In the genomic region with DNA sequence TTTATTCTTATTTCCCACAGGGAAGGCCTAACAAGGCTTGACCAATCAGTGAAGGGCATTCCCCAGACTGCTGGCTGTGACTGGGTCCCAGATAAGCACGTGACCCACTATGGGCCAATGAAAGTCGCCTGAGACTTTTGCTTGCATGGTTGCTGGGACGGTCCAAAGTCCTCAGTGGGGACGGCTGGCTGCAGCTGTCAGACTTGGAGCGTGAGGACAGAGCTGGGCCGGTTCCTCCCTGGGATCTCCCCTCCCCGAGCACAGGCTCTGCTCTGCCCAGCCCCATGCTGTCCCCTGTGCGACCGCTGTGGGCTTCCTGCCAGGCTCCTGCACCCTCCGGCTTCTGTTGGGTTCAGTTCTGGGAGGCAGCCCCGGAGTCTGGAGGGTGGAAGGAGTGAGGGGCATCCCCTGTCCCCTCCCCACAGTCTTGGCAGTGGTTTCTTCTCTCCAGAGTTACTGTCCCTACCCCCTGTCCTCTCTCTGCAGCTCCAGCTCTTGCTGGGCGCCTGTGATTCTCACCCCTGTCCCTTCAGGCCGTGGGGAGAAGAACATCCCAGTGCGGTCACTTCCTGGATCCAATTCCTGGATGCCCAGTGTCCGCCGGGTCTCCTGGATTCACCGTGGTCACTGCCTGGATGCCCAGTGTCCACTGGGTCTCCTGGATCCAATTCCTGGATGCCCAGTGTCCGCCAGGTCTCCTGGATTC, we compare ENCODE assay signal across 15 cellular contexts. TPM values are rescaled to one million over a fixed set of nuclear protein-coding genes. Genes with fewer than 3 reads are reported as not detected.
DNase-seq lines count a peak whose midpoint lies in the region; ATAC-seq and TF ChIP-seq lines count a peak whose summit lies in the region.
"Had no signal": no experiment of that assay in that cellular context is flagged by ENCODE, and none has a peak within 500 bp of the region (broad histone marks: within the 10 kb centered on the region; RNA-seq: fewer than 3 reads in every experiment).

No MANE protein-coding gene starts in this region.

- H3K27me3 ChIP-seq in right atrium auricular region (peaks cover 0 to 8% of the 10 kb centered on the region in 2 donors), body of pancreas (peaks cover 0 to 22% of the 10 kb centered on the region in 2 donors)
- H3K27me3 ChIP-seq: ascending aorta had no signal

- H3K36me3 ChIP-seq in right atrium auricular region (no peaks in the 10 kb centered on the region), body of pancreas (replicated peaks in 1 of 2; ENCODE audit: insufficient read depth in 1 of 2, low read depth in 2 of 2) (no peaks in the 10 kb centered on the region), urinary bladder (ENCODE audit: insufficient read depth) (no peaks in the 10 kb centered on the region)
- H3K36me3 ChIP-seq: ascending aorta, spleen, thoracic aorta had no signal

- ATAC-seq in Right ventricle myocardium inferior = peak; percentile 88
- ATAC-seq in body of pancreas = peak; percentile 11
- peak; percentile 82 for ATAC-seq in left lobe of liver
- ATAC-seq: activated CD4-positive, alpha-beta T cell treated with anti-CD3 and anti-CD28 coated beads for 36 hours had no signal

- H3K4me1 ChIP-seq in right atrium auricular region (no peaks in the 10 kb centered on the region), body of pancreas (no peaks in the 10 kb centered on the region), urinary bladder (ENCODE audit: insufficient read depth) (no peaks in the 10 kb centered on the region)
- H3K4me1 ChIP-seq: ascending aorta had no signal

- WGBS in body of pancreas, 2 donors = 47 to 57% methylated on average over 17 to 18 of the region's 18 CpGs
- 57% methylated on average over 18 of the region's 18 CpGs for WGBS in urinary bladder

- H3K9me3 ChIP-seq in right atrium auricular region (no peaks in the 10 kb centered on the region), body of pancreas (no peaks in the 10 kb centered on the region)
- H3K9me3 ChIP-seq: ascending aorta, spleen, thoracic aorta had no signal

- TF ChIP-seq CTCF in right atrium auricular region (IDR thresholded peaks at IDR 0.05) = no peak
- no peak for TF ChIP-seq CTCF in body of pancreas (IDR thresholded peaks at IDR 0.05)

- H3K4me3 ChIP-seq in right atrium auricular region (no peak overlapping the region), body of pancreas (no peak overlapping the region), urinary bladder (ENCODE audit: low read depth, low read length) (no peak overlapping the region)
- H3K4me3 ChIP-seq: ascending aorta, thoracic aorta had no signal

- DNase-seq in Right ventricle myocardium inferior (ENCODE audit: missing footprints) = peak; percentile 80
- no peak for DNase-seq in right atrium auricular region (ENCODE audit: low spot score)
- DNase-seq in body of pancreas = peak in 2 of 4 donors; percentile 12 to 37
- peak; percentile 64 for DNase-seq in left lobe of liver (ENCODE audit: low spot score)
- no peak for DNase-seq in DMS53 (lab: John Stamatoyannopoulos, UW)
- DNase-seq in DMS153 (lab: John Stamatoyannopoulos, UW) = no peak
- no peak for DNase-seq in activated naive CD4-positive, alpha-beta T cell (lab: John Stamatoyannopoulos, UW)
- DNase-seq: activated CD4-positive, alpha-beta T cell treated with anti-CD3 and anti-CD28 coated beads for 36 hours; effector CD8-positive, alpha-beta T cell; HFFc6; NCI-H2029; spleen had no signal

- TF ChIP-seq POLR2A in body of pancreas (IDR thresholded peaks at IDR 0.05) = no peak

- H3K27ac ChIP-seq in right atrium auricular region (no peak overlapping the region), body of pancreas (no peak overlapping the region), urinary bladder (ENCODE audit: low read depth) (peak overlapping the region; percentile 54)
- H3K27ac ChIP-seq: ascending aorta, thoracic aorta had no signal

- intact Hi-C loops in Right ventricle myocardium inferior (cut with DNase I) = no loop called here
- intact Hi-C loops in body of pancreas (cut with DNase I) = no loop called here

RNA-seq across cellular contexts. Expression of a gene that starts 50.1 kb away (rescaled TPM):
- total RNA-seq in Right ventricle myocardium inferior (not detected), right atrium auricular region (10 to 100 TPM in 1 of 2 donors, 1 to 10 TPM in 1; 4.0 to 10.8 TPM), body of pancreas (not detected), left lobe of liver (not detected), urinary bladder (2.4 TPM)
- polyA plus RNA-seq in urinary bladder = 0.60 TPM
- total RNA-seq: ascending aorta, HFFc6 had no signal

Comparison
In these comparisons a context has a peak if more than half of its experiments do, and no peak if none do; other contexts are left out.
1. DNase-seq: peak in Right ventricle myocardium inferior (single experiment) and left lobe of liver (single experiment); none in right atrium auricular region (single experiment), DMS53 (single experiment), DMS153 (single experiment) and activated naive CD4-positive, alpha-beta T cell (0 of 4).
2. ATAC-seq: peak in every context shown above with its lines; median percentile 88 in Right ventricle myocardium inferior; 82 in left lobe of liver; 11 in body of pancreas.